Comparison of ENCODE assay signal across 19 cellular contexts in the genomic region with DNA sequence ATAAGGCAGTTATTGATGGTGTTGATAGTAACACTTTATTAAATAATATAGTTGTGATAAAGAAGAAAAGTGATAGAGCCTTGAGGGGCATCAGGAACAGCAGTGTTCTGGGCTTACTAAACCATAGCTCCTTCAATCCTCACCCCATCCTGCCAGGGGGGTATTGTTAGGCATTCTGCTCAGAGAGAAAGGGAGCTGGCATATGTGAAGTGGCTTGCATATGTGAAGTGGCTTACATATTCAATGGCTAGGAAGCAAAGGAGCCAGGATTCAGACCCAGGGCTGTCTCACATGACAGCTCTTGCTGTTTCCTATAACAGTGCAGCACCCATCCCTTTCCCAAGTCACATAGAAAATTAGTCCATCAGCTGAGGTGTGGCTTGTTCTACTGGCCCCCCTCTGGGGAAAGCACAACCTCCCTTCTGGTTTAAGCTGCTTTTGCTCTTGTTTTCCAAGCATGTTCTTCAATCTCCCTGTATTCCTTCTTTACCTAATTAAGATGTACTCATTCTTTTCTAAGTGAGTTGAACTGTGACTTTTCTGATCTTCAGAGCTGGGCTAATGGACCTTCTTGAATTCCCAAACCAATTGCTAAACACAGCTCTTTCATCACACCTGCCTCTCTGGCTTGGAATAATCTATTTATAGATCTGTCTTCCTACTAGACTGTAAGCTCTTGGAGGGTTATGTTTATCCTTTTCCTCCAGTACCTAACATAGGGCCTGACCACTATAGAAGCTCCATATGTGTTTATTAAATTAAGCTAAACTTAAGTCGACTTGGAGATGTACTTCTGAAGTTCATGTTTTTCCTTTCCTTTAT.
"Had no signal": no experiment of that assay in that cellular context is flagged by ENCODE, and none has a peak within 500 bp of the region (broad histone marks: within the 10 kb centered on the region; RNA-seq: fewer than 3 reads in every experiment).

No MANE protein-coding gene starts in this region.

- H3K9me3 ChIP-seq: colonic mucosa, esophagus squamous epithelium, mucosa of descending colon, ovary, right lobe of liver, testis, transverse colon had no signal

- H3K4me1 ChIP-seq: colonic mucosa, right lobe of liver, testis had no signal

- H3K9me3 Mint-ChIP-seq: natural killer cell; neural progenitor cell; stimulated activated naive CD8-positive, alpha-beta T cell treated with anti-CD3 and anti-CD28 coated beads, Interleukin-15, Interleukin-2, amounts not matched to agents 100 ng/mL and 50 ng/mL, for 24 hours had no signal

- H3K27ac ChIP-seq: colonic mucosa, esophagus squamous epithelium, neural progenitor cell, ovary, right lobe of liver, testis, transverse colon had no signal

- H3K27ac Mint-ChIP-seq: natural killer cell; neural progenitor cell; stimulated activated effector memory CD8-positive, alpha-beta T cell treated with anti-CD3 and anti-CD28 coated beads, Interleukin-12 subunit alpha, Interleukin-12 subunit beta, amount 100 ng/mL, for 72 hours; stimulated activated naive CD8-positive, alpha-beta T cell treated with anti-CD3 and anti-CD28 coated beads, Interleukin-15, Interleukin-2, amounts not matched to agents 100 ng/mL and 50 ng/mL, for 24 hours had no signal

- ATAC-seq: left colon; mucosa of descending colon; natural killer cell; right lobe of liver; stimulated activated effector memory CD8-positive, alpha-beta T cell treated with anti-CD3 and anti-CD28 coated beads, Interleukin-12 subunit alpha, Interleukin-12 subunit beta, amount 100 ng/mL, for 72 hours had no signal

- H3K36me3 Mint-ChIP-seq: natural killer cell; neural progenitor cell; stimulated activated effector memory CD8-positive, alpha-beta T cell treated with anti-CD3 and anti-CD28 coated beads, Interleukin-12 subunit alpha, Interleukin-12 subunit beta, amount 100 ng/mL, for 72 hours had no signal

- H3K27me3 Mint-ChIP-seq: stimulated activated naive CD8-positive, alpha-beta T cell treated with anti-CD3 and anti-CD28 coated beads, Interleukin-15, Interleukin-2, amounts not matched to agents 100 ng/mL and 50 ng/mL, for 24 hours had no signal

- H3K9ac ChIP-seq: neural progenitor cell had no signal

- DNase-seq: caudate nucleus; colonic mucosa; dermis blood vessel endothelial cell; esophagus squamous epithelium; foreskin melanocyte; left colon; mammary epithelial cell; mucosa of descending colon; natural killer cell; nucleus accumbens; ovary; right lobe of liver; stimulated activated CD4-positive, alpha-beta T cell treated with anti-CD3 and anti-CD28 coated beads, Interleukin-4, amount 100 ng/mL, for 1 hour; stimulated activated CD8-positive, alpha-beta memory T cell treated with anti-CD3 and anti-CD28 coated beads, Interleukin-4, amount 100 ng/mL, for 48 hours; testis; transverse colon had no signal

- H3K27me3 ChIP-seq: colonic mucosa, esophagus squamous epithelium, neural progenitor cell, ovary, right lobe of liver, testis, transverse colon had no signal

- H3K4me1 Mint-ChIP-seq: natural killer cell; stimulated activated effector memory CD8-positive, alpha-beta T cell treated with anti-CD3 and anti-CD28 coated beads, Interleukin-12 subunit alpha, Interleukin-12 subunit beta, amount 100 ng/mL, for 72 hours had no signal

- H3K36me3 ChIP-seq: colonic mucosa, esophagus squamous epithelium, neural progenitor cell, ovary, right lobe of liver, transverse colon had no signal

- H3K4me3 ChIP-seq: colonic mucosa, esophagus squamous epithelium, mucosa of descending colon, neural progenitor cell, ovary, right lobe of liver, testis, transverse colon had no signal

- H3K4me3 Mint-ChIP-seq: natural killer cell; neural progenitor cell; stimulated activated effector memory CD8-positive, alpha-beta T cell treated with anti-CD3 and anti-CD28 coated beads, Interleukin-12 subunit alpha, Interleukin-12 subunit beta, amount 100 ng/mL, for 72 hours; stimulated activated naive CD8-positive, alpha-beta T cell treated with anti-CD3 and anti-CD28 coated beads, Interleukin-15, Interleukin-2, amounts not matched to agents 100 ng/mL and 50 ng/mL, for 24 hours had no signal
